Comparison of ENCODE assay signal across 2 cellular contexts in genomic region chr16:55628306-55628968, GRCh38.
TF ChIP-seq lines count a peak whose summit lies in the region.

No MANE protein-coding gene starts in this region.

TF ChIP-seq in IMR-90, 13 proteins besides CTCF, POLR2A, EP300 and RAD21:
- TF ChIP-seq MAZ (IDR thresholded peaks at IDR 0.05; ENCODE audit: borderline replicate concordance, low read depth, low read length) (no peak), USF2 (IDR thresholded peaks at IDR 0.05; ENCODE audit: low read depth, low read length) (peak; percentile 39; the same call in 1 of the 2 replicates)

TF ChIP-seq in H1, 55 proteins besides CTCF, POLR2A, EP300 and RAD21:
- TF ChIP-seq SP1 (IDR thresholded peaks at IDR 0.05; ENCODE audit: low read depth, low read length) (no peak), ATF3 (IDR thresholded peaks at IDR 0.05; ENCODE audit: insufficient read depth, low read depth, low read length) (0 out of 2 replicates have a peak, but pooled peaks have one; percentile 20), USF2 (IDR thresholded peaks at IDR 0.05; ENCODE audit: low read length) (peak; percentile 59; the same call in 1 of the 2 replicates)
